Comparison of ENCODE assay signal across 8 cellular contexts in genomic region chr7:27662490-27663205, GRCh38. TPM values are rescaled to one million over a fixed set of nuclear protein-coding genes. Genes with fewer than 3 reads are reported as not detected.
A peak's percentile ranks its signal among the peaks of the same experiment; 100 is the strongest.
DNase-seq lines count a peak whose midpoint lies in the region; ATAC-seq and TF ChIP-seq lines count a peak whose summit lies in the region.

HIBADH (minus strand) TSS chr7:27662883; CDS start chr7:27662788, 95 bp downstream.

- H3K27ac Mint-ChIP-seq in activated naive CD8-positive, alpha-beta T cell treated with anti-CD3 and anti-CD28 coated beads, Interleukin-2, amount 10 ng/mL, durations not matched to agents 7 days and 5 days, result peak within 1 kb of the TSS; percentile 66
- peak within 1 kb of the TSS; percentile 52 for H3K27ac Mint-ChIP-seq in glutamatergic neuron (ENCODE audit: unreplicated experiment)

- no peaks in the 10 kb centered on the region for H3K36me3 Mint-ChIP-seq in activated naive CD8-positive, alpha-beta T cell treated with anti-CD3 and anti-CD28 coated beads, Interleukin-2, amount 10 ng/mL, durations not matched to agents 7 days and 5 days
- no peaks in the 10 kb centered on the region for H3K36me3 Mint-ChIP-seq in glutamatergic neuron (ENCODE audit: unreplicated experiment)

- POLR2A ChIA-PET in activated naive CD8-positive, alpha-beta T cell treated with anti-CD3 and anti-CD28 coated beads, Interleukin-2, amount 10 ng/mL, durations not matched to agents 7 days and 5 days (lab: Charles Lee), result interaction anchor here (0.5 to 2.3 kb wide), 5 partner anchors 8 to 1254 kb away, joined by 3 to 29 read pairs (median 5); partner anchors contain the start of gene TAX1BP1

- H3K4me3 Mint-ChIP-seq in activated naive CD8-positive, alpha-beta T cell treated with anti-CD3 and anti-CD28 coated beads, Interleukin-2, amount 10 ng/mL, durations not matched to agents 7 days and 5 days, result peak within 1 kb of the TSS; percentile 83
- H3K4me3 Mint-ChIP-seq in glutamatergic neuron (ENCODE audit: unreplicated experiment), result peak within 1 kb of the TSS; percentile 86

- H3K9me3 ChIP-seq in SU-DHL-6 (ENCODE audit: insufficient read depth, low read length), result no peaks in the 10 kb centered on the region
- no peaks in the 10 kb centered on the region for H3K9me3 ChIP-seq in osteoblast (ENCODE audit: low read depth, low read length)
- H3K9me3 ChIP-seq in thoracic aorta, result no peaks in the 10 kb centered on the region

- H3K4me3 ChIP-seq in GM12864 (ENCODE audit: low read depth, low read length) (peak within 1 kb of the TSS; percentile 79), SU-DHL-6 (ENCODE audit: insufficient read depth, low read length, poor library complexity, severe bottlenecking) (peak within 1 kb of the TSS; percentile 87), osteoblast (ENCODE audit: insufficient read depth, low read length) (peak within 1 kb of the TSS; percentile 74), thoracic aorta (peak within 1 kb of the TSS; percentile 92)

- peak within 1 kb of the TSS; percentile 79 for H3K9ac ChIP-seq in SU-DHL-6 (ENCODE audit: low read length)

- H3K36me3 ChIP-seq in SU-DHL-6 (ENCODE audit: low read length), result no peaks in the 10 kb centered on the region
- H3K36me3 ChIP-seq in osteoblast (ENCODE audit: insufficient read depth, low read length), result peaks cover 5% of the 10 kb centered on the region
- H3K36me3 ChIP-seq in thoracic aorta, result no peaks in the 10 kb centered on the region

- no peaks in the 10 kb centered on the region for H3K4me1 ChIP-seq in osteoblast (ENCODE audit: insufficient read depth, low read length)
- peaks cover 5 to 16% of the 10 kb centered on the region in 2 donors for H3K4me1 ChIP-seq in thoracic aorta (ENCODE audit: control insufficient read depth in 1 of 2, low read depth in 2 of 2)

- H3K27ac ChIP-seq in SU-DHL-6 (ENCODE audit: low read depth, low read length), result peak within 1 kb of the TSS; percentile 29
- H3K27ac ChIP-seq in osteoblast (ENCODE audit: low read depth, low read length), result peak within 1 kb of the TSS; percentile 92
- H3K27ac ChIP-seq in thoracic aorta, result peak within 1 kb of the TSS; percentile 84

- TF ChIP-seq CTCF in GM12864 (IDR thresholded peaks at IDR 0.05; ENCODE audit: low read depth, low read length, missing control alignments) (no peak), SU-DHL-6 (IDR thresholded peaks at IDR 0.05; ENCODE audit: insufficient read depth, low read length, poor library complexity, severe bottlenecking) (no peak), glutamatergic neuron (IDR thresholded peaks at IDR 0.05; ENCODE audit: partially characterized antibody, unreplicated experiment) (no peak), osteoblast (IDR thresholded peaks at IDR 0.05; ENCODE audit: extremely low read depth, low read depth, low read length) (no peak), thoracic aorta (IDR thresholded peaks at IDR 0.05) (no peak)

- peaks cover 11% of the 10 kb centered on the region for H3K4me1 Mint-ChIP-seq in activated naive CD8-positive, alpha-beta T cell treated with anti-CD3 and anti-CD28 coated beads, Interleukin-2, amount 10 ng/mL, durations not matched to agents 7 days and 5 days
- peaks cover 2% of the 10 kb centered on the region for H3K4me1 Mint-ChIP-seq in glutamatergic neuron (ENCODE audit: low read depth, unreplicated experiment)

- DNase-seq in GM12864 (ENCODE audit: low read depth), result peak; percentile 98
- peak; percentile 98 for DNase-seq in NCI-H128 (lab: John Stamatoyannopoulos, UW; ENCODE audit: unreplicated experiment)
- DNase-seq in activated naive CD8-positive, alpha-beta T cell treated with anti-CD3 and anti-CD28 coated beads, Interleukin-2, amount 10 ng/mL, durations not matched to agents 7 days and 5 days, result peak; percentile 91
- DNase-seq in glutamatergic neuron, result peak; percentile 89
- peak; percentile 99 for DNase-seq in osteoblast (ENCODE audit: insufficient read length, low spot score, missing footprints)
- peak; percentile 96 for DNase-seq in thoracic aorta (ENCODE audit: low spot score)

- H3K4me2 ChIP-seq in SU-DHL-6 (ENCODE audit: low read depth, low read length, poor library complexity, severe bottlenecking), result peak within 1 kb of the TSS; percentile 82
- H3K4me2 ChIP-seq in osteoblast (ENCODE audit: insufficient read depth, low read length), result peak within 1 kb of the TSS; percentile 92

- no peaks in the 10 kb centered on the region for H3K9me3 Mint-ChIP-seq in activated naive CD8-positive, alpha-beta T cell treated with anti-CD3 and anti-CD28 coated beads, Interleukin-2, amount 10 ng/mL, durations not matched to agents 7 days and 5 days
- peaks cover 2% of the 10 kb centered on the region for H3K9me3 Mint-ChIP-seq in glutamatergic neuron (ENCODE audit: unreplicated experiment)

- H3K27me3 ChIP-seq in SU-DHL-6 (ENCODE audit: low read length), result no peaks in the 10 kb centered on the region
- no peaks in the 10 kb centered on the region for H3K27me3 ChIP-seq in osteoblast (ENCODE audit: insufficient read depth, low read length)
- no peaks in the 10 kb centered on the region for H3K27me3 ChIP-seq in thoracic aorta (replicated peaks; ENCODE audit: insufficient read depth)

- no peaks in the 10 kb centered on the region for H3F3A ChIP-seq in SU-DHL-6 (ENCODE audit: insufficient read depth)

- no peaks in the 10 kb centered on the region for H4K20me1 ChIP-seq in SU-DHL-6 (ENCODE audit: low read depth, low read length)
- no peaks in the 10 kb centered on the region for H4K20me1 ChIP-seq in osteoblast (ENCODE audit: insufficient read depth, low read length)

- H3K79me2 ChIP-seq in SU-DHL-6 (ENCODE audit: insufficient read depth, low read length) (no peaks in the 10 kb centered on the region), osteoblast (ENCODE audit: insufficient read depth, low read length) (peaks cover 33% of the 10 kb centered on the region)

- ATAC-seq in HG02678 (IDR thresholded peaks at IDR 0.05; ENCODE audit: unreplicated experiment) (peak; percentile 99), thoracic aorta (ENCODE audit: insufficient number of reproducible peaks, low FRiP score, low read depth) (peak; percentile 99)
- peak; percentile 99 for ATAC-seq in activated naive CD8-positive, alpha-beta T cell treated with anti-CD3 and anti-CD28 coated beads, Interleukin-2, amount 10 ng/mL, durations not matched to agents 7 days and 5 days (ENCODE audit: low read depth)

- peak within 1 kb of the TSS; percentile 96 for H2AFZ ChIP-seq in SU-DHL-6 (ENCODE audit: low read depth, low read length, severe bottlenecking)
- H2AFZ ChIP-seq in osteoblast (ENCODE audit: low read length), result peak within 1 kb of the TSS; percentile 84

- H3K9me2 ChIP-seq in SU-DHL-6 (replicated peaks; ENCODE audit: insufficient read depth, low read length), result no peaks in the 10 kb centered on the region

- no peaks in the 10 kb centered on the region for H3K27me3 Mint-ChIP-seq in activated naive CD8-positive, alpha-beta T cell treated with anti-CD3 and anti-CD28 coated beads, Interleukin-2, amount 10 ng/mL, durations not matched to agents 7 days and 5 days
- H3K27me3 Mint-ChIP-seq in glutamatergic neuron (ENCODE audit: unreplicated experiment), result no peaks in the 10 kb centered on the region

RNA-seq across cellular contexts. Expression of gene HIBADH, which starts in this region (rescaled TPM):
- 10 to 100 TPM; 12.9 to 14.4 TPM for total RNA-seq in activated naive CD8-positive, alpha-beta T cell treated with anti-CD3 and anti-CD28 coated beads, Interleukin-2, amount 10 ng/mL, durations not matched to agents 7 days and 5 days
- 10.3 TPM for total RNA-seq in glutamatergic neuron (ENCODE audit: unreplicated experiment)
- total RNA-seq in osteoblast, result 74.8 and 76.0 TPM in 2 replicates
- total RNA-seq in thoracic aorta, result 10 to 100 TPM; 21.7 to 30.7 TPM

Comparison
In these comparisons a context has a peak if more than half of its experiments do, and no peak if none do; other contexts are left out.
1. Peak in every context shown above with its lines: DNase-seq, ATAC-seq, H3K4me3 ChIP-seq and H3K27ac ChIP-seq.
2. H3K27ac ChIP-seq: peak in every context shown above with its lines; median percentile 92 in osteoblast; 84 in thoracic aorta; 29 in SU-DHL-6.